In genomic region chr9:20570756-20571155, GRCh38 we compare ENCODE assay signal across 11 cellular contexts. TPM values are rescaled to one million over a fixed set of nuclear protein-coding genes. Genes with fewer than 3 reads are reported as not detected.
DNase-seq lines count a peak whose midpoint lies in the region; ATAC-seq and TF ChIP-seq lines count a peak whose summit lies in the region.
"Had no signal": no experiment of that assay in that cellular context is flagged by ENCODE, and none has a peak within 500 bp of the region (broad histone marks: within the 10 kb centered on the region; RNA-seq: fewer than 3 reads in every experiment).

No MANE protein-coding gene starts in this region.

- H3K4me2 ChIP-seq in Karpas-422 (ENCODE audit: low read depth, low read length, poor library complexity, severe bottlenecking): no peak overlapping the region

- no peak overlapping the region for H3K27ac Mint-ChIP-seq in activated T-helper 2 cell treated with anti-CD3 and anti-CD28 coated beads, Interferon-gamma antibody, Interleukin-2, Interleukin-4, amounts not matched to agents 10 μg/mL and 5 μg/mL and 100 μg/mL, durations not matched to agents 14 hours and 24 hours and 36 hours

- peaks cover 10% of the 10 kb centered on the region; the same call in 1 of the 2 replicates for H4K20me1 ChIP-seq in Karpas-422 (ENCODE audit: insufficient read depth, low read depth, low read length)

- intact Hi-C loops in stomach (cut with DNase I; ENCODE audit: low total_unique reads): no loop called here
- intact Hi-C loops in activated T-helper 2 cell treated with anti-CD3 and anti-CD28 coated beads, Interferon-gamma antibody, Interleukin-2, Interleukin-4, amounts not matched to agents 10 μg/mL and 5 μg/mL and 100 μg/mL, durations not matched to agents 14 hours and 24 hours and 36 hours (cut with micrococcal nuclease): loop anchor here (1.0 kb wide), 1 partner anchor 8 kb away; no protein-coding TSS in a partner anchor

- no peaks in the 10 kb centered on the region for H3K79me2 ChIP-seq in Karpas-422 (ENCODE audit: low read length)

- H3K27ac ChIP-seq in stomach (peak overlapping the region in 1 of 5 donors; percentile 26), Karpas-422 (ENCODE audit: low read length) (no peak overlapping the region)
- H3K27ac ChIP-seq: coronary artery had no signal

- WGBS in stomach, 5 donors: 41 to 64% (median 50%) methylated on average over 1 of the region's 1 CpG

- no peak for TF ChIP-seq CTCF in stomach (IDR thresholded peaks at IDR 0.05)

- peak; percentile 71 for ATAC-seq in GM21367 (IDR thresholded peaks at IDR 0.05; ENCODE audit: unreplicated experiment)
- ATAC-seq in HG03575 (IDR thresholded peaks at IDR 0.05; ENCODE audit: extremely low read depth, insufficient number of reproducible peaks, low FRiP score, unreplicated experiment): peak; percentile 45
- ATAC-seq: HCT116 had no signal

- no peak for TF ChIP-seq POLR2A in stomach (IDR thresholded peaks at IDR 0.05)

- H3K9ac ChIP-seq in Karpas-422 (ENCODE audit: low read length): no peak overlapping the region

- peaks cover 15% of the 10 kb centered on the region for H3K36me3 Mint-ChIP-seq in activated T-helper 2 cell treated with anti-CD3 and anti-CD28 coated beads, Interferon-gamma antibody, Interleukin-2, Interleukin-4, amounts not matched to agents 10 μg/mL and 5 μg/mL and 100 μg/mL, durations not matched to agents 14 hours and 24 hours and 36 hours (ENCODE audit: low read depth)

- TF ChIP-seq EP300 in stomach (IDR thresholded peaks at IDR 0.05): no peak

- H3K4me1 ChIP-seq in stomach (peaks cover 6 to 49% (median 29%) of the 10 kb centered on the region in 4 donors), Karpas-422 (ENCODE audit: low read length) (no peaks in the 10 kb centered on the region)

- H3K36me3 ChIP-seq in stomach (no peaks in the 10 kb centered on the region), Karpas-422 (ENCODE audit: insufficient read depth, low read length) (no peaks in the 10 kb centered on the region)

- H3K4me3 ChIP-seq in stomach (no peak overlapping the region), Karpas-422 (ENCODE audit: low read length) (no peak overlapping the region)
- H3K4me3 ChIP-seq: coronary artery had no signal

- H3K27me3 ChIP-seq in stomach (no peaks in the 10 kb centered on the region), Karpas-422 (ENCODE audit: low read length) (no peaks in the 10 kb centered on the region)

- H3K27me3 Mint-ChIP-seq in activated T-helper 2 cell treated with anti-CD3 and anti-CD28 coated beads, Interferon-gamma antibody, Interleukin-2, Interleukin-4, amounts not matched to agents 10 μg/mL and 5 μg/mL and 100 μg/mL, durations not matched to agents 14 hours and 24 hours and 36 hours (ENCODE audit: low read depth): no peaks in the 10 kb centered on the region

- peaks cover 48% of the 10 kb centered on the region for H3K4me1 Mint-ChIP-seq in activated T-helper 2 cell treated with anti-CD3 and anti-CD28 coated beads, Interferon-gamma antibody, Interleukin-2, Interleukin-4, amounts not matched to agents 10 μg/mL and 5 μg/mL and 100 μg/mL, durations not matched to agents 14 hours and 24 hours and 36 hours (ENCODE audit: low read depth)

- no peak overlapping the region for H3K4me3 Mint-ChIP-seq in activated T-helper 2 cell treated with anti-CD3 and anti-CD28 coated beads, Interferon-gamma antibody, Interleukin-2, Interleukin-4, amounts not matched to agents 10 μg/mL and 5 μg/mL and 100 μg/mL, durations not matched to agents 14 hours and 24 hours and 36 hours (ENCODE audit: low read depth)

- H3K9me3 Mint-ChIP-seq in activated T-helper 2 cell treated with anti-CD3 and anti-CD28 coated beads, Interferon-gamma antibody, Interleukin-2, Interleukin-4, amounts not matched to agents 10 μg/mL and 5 μg/mL and 100 μg/mL, durations not matched to agents 14 hours and 24 hours and 36 hours: peaks cover 4% of the 10 kb centered on the region

- H2AFZ ChIP-seq in Karpas-422 (ENCODE audit: low read length): no peak overlapping the region

- peaks cover 0 to 8% (median 6%) of the 10 kb centered on the region in 4 donors for H3K9me3 ChIP-seq in stomach
- no peaks in the 10 kb centered on the region; the same call in 1 of the 2 replicates for H3K9me3 ChIP-seq in Karpas-422 (ENCODE audit: low read length)

- DNase-seq in AG08396 (ENCODE audit: low spot score) (peak; percentile 32), fibroblast of peridontal ligament (ENCODE audit: extremely low read depth) (peak; percentile 84), stomach (no peak), DMS79 treated with DMSO at 0.1 percent for 48 hours (lab: John Stamatoyannopoulos, UW) (no peak), Karpas-422 (no peak)
- DNase-seq in activated T-helper 2 cell treated with anti-CD3 and anti-CD28 coated beads, Interferon-gamma antibody, Interleukin-2, Interleukin-4, amounts not matched to agents 10 μg/mL and 5 μg/mL and 100 μg/mL, durations not matched to agents 14 hours and 24 hours and 36 hours (ENCODE audit: low spot score): no peak
- DNase-seq: NCI-H2081 treated with DMSO at 0.1 percent for 48 hours had no signal

- H3K9me2 ChIP-seq in Karpas-422 (replicated peaks; ENCODE audit: insufficient read depth, low read length): no peaks in the 10 kb centered on the region

RNA-seq across cellular contexts. Expression of gene MLLT3, which starts 51.5 kb away (rescaled TPM):
- 10 to 100 TPM in 4 of 5 donors, 1 to 10 TPM in 1; 8.7 to 48.7 (median 25.7) TPM for total RNA-seq in stomach
- polyA plus RNA-seq in stomach: 10 to 100 TPM in 1 of 3 donors, 1 to 10 TPM in 2; 6.5 to 29.5 (median 8.2) TPM
- total RNA-seq in activated T-helper 2 cell treated with anti-CD3 and anti-CD28 coated beads, Interferon-gamma antibody, Interleukin-2, Interleukin-4, amounts not matched to agents 10 μg/mL and 5 μg/mL and 100 μg/mL, durations not matched to agents 14 hours and 24 hours and 36 hours: 22.4 and 24.9 TPM in 2 replicates
- total RNA-seq in Karpas-422 (2014; rRNA removed; shearing (Covaris generic); ENCODE audit: low replicate concordance): 4.0 and 5.8 TPM in 2 replicates

Comparison
In these comparisons a context has a peak if more than half of its experiments do, and no peak if none do; other contexts are left out.
1. DNase-seq: peak in AG08396 (single experiment) and fibroblast of peridontal ligament (single experiment); none in stomach (single experiment), DMS79 treated with DMSO at 0.1 percent for 48 hours (single experiment), activated T-helper 2 cell treated with anti-CD3 and anti-CD28 coated beads, Interferon-gamma antibody, Interleukin-2, Interleukin-4, amounts not matched to agents 10 μg/mL and 5 μg/mL and 100 μg/mL, durations not matched to agents 14 hours and 24 hours and 36 hours (single experiment) and Karpas-422 (single experiment).